ENCODE assay signal across 1 cellular context in genomic region chr5:162444129-162444762, GRCh38.
TF ChIP-seq lines count a peak whose summit lies in the region.

No MANE protein-coding gene starts in this region.

TF ChIP-seq in GM12878, 131 proteins besides CTCF, POLR2A, EP300 and RAD21 (continued from another document):
- TF ChIP-seq TARDBP (IDR thresholded peaks at IDR 0.05; ENCODE audit: borderline replicate concordance) = no peak
- TF ChIP-seq NR2F1 (conservative IDR thresholded peaks at IDR 0.05) = peak; percentile 57
- no peak for TF ChIP-seq BRCA1 (IDR thresholded peaks at IDR 0.05; ENCODE audit: low read depth, low read length)
- TF ChIP-seq SRF (IDR thresholded peaks at IDR 0.05; ENCODE audit: low read depth in 2 of 2, low read length in 2 of 2) = no peak
- TF ChIP-seq KLF5 (IDR thresholded peaks at IDR 0.05; ENCODE audit: partially characterized antibody) = no peak
